12 cellular contexts compared by ENCODE assay signal in genomic region chr2:168649562-168649961, GRCh38.
"Had no signal": no experiment of that assay in that cellular context is flagged by ENCODE, and none has a peak within 500 bp of the region (broad histone marks: within the 10 kb centered on the region; RNA-seq: fewer than 3 reads in every experiment).

No MANE protein-coding gene starts in this region.

- H3K9me3 Mint-ChIP-seq: effector memory CD8-positive, alpha-beta T cell; memory B cell; stimulated activated effector memory CD8-positive, alpha-beta T cell treated with anti-CD3 and anti-CD28 coated beads, Interleukin-12 subunit alpha, Interleukin-12 subunit beta, amount 100 ng/mL, for 72 hours; T-helper 1 cell treated with Interleukin-12 subunit alpha and Interleukin-12 subunit beta and Interleukin-4 antibody, amounts not matched to agents 30 μg/mL and 1 μg/mL, for 36 hours had no signal

- H3K27me3 ChIP-seq: transverse colon had no signal

- H3K4me1 Mint-ChIP-seq: memory B cell; neural crest cell; stimulated activated effector memory CD8-positive, alpha-beta T cell treated with anti-CD3 and anti-CD28 coated beads, Interleukin-12 subunit alpha, Interleukin-12 subunit beta, amount 100 ng/mL, for 72 hours had no signal

- DNase-seq: activated naive CD4-positive, alpha-beta T cell treated with anti-CD3 and anti-CD28 coated beads, Interleukin-2, amount 10 ng/mL, durations not matched to agents 7 days and 5 days; central memory CD4-positive, alpha-beta T cell; effector memory CD8-positive, alpha-beta T cell; islet precursor cell; small intestine; transverse colon had no signal

- H3K27me3 Mint-ChIP-seq: activated naive CD4-positive, alpha-beta T cell treated with anti-CD3 and anti-CD28 coated beads, Interleukin-2, amount 10 ng/mL, durations not matched to agents 7 days and 5 days; memory B cell had no signal

- H3K4me3 ChIP-seq: transverse colon had no signal

- H3K36me3 Mint-ChIP-seq: memory B cell; stimulated activated effector memory CD8-positive, alpha-beta T cell treated with anti-CD3 and anti-CD28 coated beads, Interleukin-12 subunit alpha, Interleukin-12 subunit beta, amount 100 ng/mL, for 72 hours had no signal

- H3K27ac ChIP-seq: transverse colon had no signal

- H3K36me3 ChIP-seq: transverse colon had no signal

- H3K9me3 ChIP-seq: transverse colon had no signal

- H3K27ac Mint-ChIP-seq: activated naive CD4-positive, alpha-beta T cell treated with anti-CD3 and anti-CD28 coated beads, Interleukin-2, amount 10 ng/mL, durations not matched to agents 7 days and 5 days; activated T-helper 2 cell treated with anti-CD3 and anti-CD28 coated beads, Interferon-gamma antibody, Interleukin-2, Interleukin-4, amounts not matched to agents 10 μg/mL and 5 μg/mL and 100 μg/mL, durations not matched to agents 14 hours and 24 hours and 36 hours; effector memory CD8-positive, alpha-beta T cell; memory B cell; stimulated activated effector memory CD8-positive, alpha-beta T cell treated with anti-CD3 and anti-CD28 coated beads, Interleukin-12 subunit alpha, Interleukin-12 subunit beta, amount 100 ng/mL, for 72 hours; T-helper 1 cell treated with Interleukin-12 subunit alpha and Interleukin-12 subunit beta and Interleukin-4 antibody, amounts not matched to agents 30 μg/mL and 1 μg/mL, for 36 hours had no signal

- H3K4me3 Mint-ChIP-seq: activated naive CD4-positive, alpha-beta T cell treated with anti-CD3 and anti-CD28 coated beads, Interleukin-2, amount 10 ng/mL, durations not matched to agents 7 days and 5 days; effector memory CD8-positive, alpha-beta T cell; memory B cell; neural crest cell; stimulated activated effector memory CD8-positive, alpha-beta T cell treated with anti-CD3 and anti-CD28 coated beads, Interleukin-12 subunit alpha, Interleukin-12 subunit beta, amount 100 ng/mL, for 72 hours; T-helper 1 cell treated with Interleukin-12 subunit alpha and Interleukin-12 subunit beta and Interleukin-4 antibody, amounts not matched to agents 30 μg/mL and 1 μg/mL, for 36 hours had no signal

- ATAC-seq: effector memory CD8-positive, alpha-beta T cell; left lobe of liver; stimulated activated effector memory CD8-positive, alpha-beta T cell treated with anti-CD3 and anti-CD28 coated beads, Interleukin-12 subunit alpha, Interleukin-12 subunit beta, amount 100 ng/mL, for 72 hours had no signal
